In genomic region chrX:134183665-134184064, GRCh38 we compare ENCODE assay signal across 1 cellular context.
TF ChIP-seq lines count a peak whose summit lies in the region.

No MANE protein-coding gene starts in this region.

TF ChIP-seq in GM12878, 131 proteins besides CTCF, POLR2A, EP300 and RAD21:
- TF ChIP-seq E2F4 (IDR thresholded peaks at IDR 0.05; ENCODE audit: low read depth, low read length), result no peak
- no peak for TF ChIP-seq CHD4 (IDR thresholded peaks at IDR 0.05)
- no peak for TF ChIP-seq POLR2AphosphoS2 (IDR thresholded peaks at IDR 0.05; ENCODE audit: low read depth, low read length)
